Comparison of ENCODE assay signal across 19 cellular contexts in genomic region chr13:41398494-41399190, GRCh38. TPM values are rescaled to one million over a fixed set of nuclear protein-coding genes. Genes with fewer than 3 reads are reported as not detected.
DNase-seq lines count a peak whose midpoint lies in the region; ATAC-seq and TF ChIP-seq lines count a peak whose summit lies in the region.
"Had no signal": no experiment of that assay in that cellular context is flagged by ENCODE, and none has a peak within 500 bp of the region (broad histone marks: within the 10 kb centered on the region; RNA-seq: fewer than 3 reads in every experiment).

No MANE protein-coding gene starts in this region.

- no peaks in the 10 kb centered on the region for H3K36me3 ChIP-seq in Loucy (ENCODE audit: insufficient read depth, low read length)
- H3K36me3 ChIP-seq in naive thymus-derived CD4-positive, alpha-beta T cell (ENCODE audit: control insufficient read depth in 2 of 3, insufficient read depth in 3 of 3, low read length in 3 of 3) = no peaks in the 10 kb centered on the region
- no peaks in the 10 kb centered on the region for H3K36me3 ChIP-seq in sigmoid colon
- H3K36me3 ChIP-seq: right lobe of liver, WERI-Rb-1 had no signal

- no peak overlapping the region for H3K4me2 ChIP-seq in Loucy (ENCODE audit: low read depth, low read length, poor library complexity, severe bottlenecking)

- no peak for TF ChIP-seq EP300 in sigmoid colon (IDR thresholded peaks at IDR 0.05)

- H3K4me3 ChIP-seq in Loucy (ENCODE audit: low read length, poor library complexity, severe bottlenecking) (no peak overlapping the region), coronary artery (no peak overlapping the region), sigmoid colon (no peak overlapping the region)
- no peak overlapping the region for H3K4me3 ChIP-seq in naive thymus-derived CD4-positive, alpha-beta T cell (ENCODE audit: low read length)
- H3K4me3 ChIP-seq: dorsolateral prefrontal cortex, mucosa of descending colon, right lobe of liver had no signal

- CTCF ChIA-PET in activated CD8-positive, alpha-beta T cell treated with anti-CD3 and anti-CD28 coated beads, Interleukin-2, amount 10 ng/mL, durations not matched to agents 7 days and 5 days (lab: Charles Lee) = interaction anchor here (1.7 to 2.7 kb wide), 2 partner anchors 223 to 254 kb away, joined by 3 to 7 read pairs; no protein-coding TSS in a partner anchor
- CTCF ChIA-PET in naive thymus-derived CD4-positive, alpha-beta T cell (lab: Charles Lee) = no interaction called here
- CTCF ChIA-PET in WTC11 (lab: Charles Lee) = no interaction called here

- intact Hi-C loops in naive thymus-derived CD4-positive, alpha-beta T cell (cut with micrococcal nuclease) = no loop called here
- intact Hi-C loops in sigmoid colon (cut with DNase I) = no loop called here

- peak; percentile 59 for ATAC-seq in activated CD8-positive, alpha-beta T cell treated with anti-CD3 and anti-CD28 coated beads, Interleukin-2, amount 10 ng/mL, durations not matched to agents 7 days and 5 days
- ATAC-seq in naive thymus-derived CD4-positive, alpha-beta T cell = peak; percentile 14
- ATAC-seq in WTC11 = no peak
- no peak for ATAC-seq in GM21717 (IDR thresholded peaks at IDR 0.05; ENCODE audit: unreplicated experiment)
- ATAC-seq: mucosa of descending colon, SK-N-SH treated with all-trans-retinoic acid at 6 μM for 48 hours had no signal

- no peak for TF ChIP-seq CTCF in Loucy (conservative IDR thresholded peaks at IDR 0.05; ENCODE audit: low read length)
- TF ChIP-seq CTCF in coronary artery (IDR thresholded peaks at IDR 0.05) = no peak
- no peak for TF ChIP-seq CTCF in WTC11 (IDR thresholded peaks at IDR 0.05)
- no peak for TF ChIP-seq CTCF in sigmoid colon (IDR thresholded peaks at IDR 0.05)

- H3K4me3 Mint-ChIP-seq in activated CD8-positive, alpha-beta T cell treated with anti-CD3 and anti-CD28 coated beads, Interleukin-2, amount 10 ng/mL, durations not matched to agents 7 days and 5 days = no peak overlapping the region
- no peak overlapping the region for H3K4me3 Mint-ChIP-seq in naive thymus-derived CD4-positive, alpha-beta T cell
- H3K4me3 Mint-ChIP-seq in WTC11 = no peak overlapping the region
- H3K4me3 Mint-ChIP-seq: stimulated activated naive CD8-positive, alpha-beta T cell treated with anti-CD3 and anti-CD28 coated beads, Interleukin-15, Interleukin-2, amounts not matched to agents 100 ng/mL and 50 ng/mL, for 24 hours had no signal

- DNase-seq in COLO668 (lab: John Stamatoyannopoulos, UW; ENCODE audit: unreplicated experiment) (peak; percentile 38), coronary artery (ENCODE audit: low spot score) (no peak), WTC11 (ENCODE audit: low spot score) (no peak), sigmoid colon (no peak)
- peak; percentile 34 for DNase-seq in activated CD8-positive, alpha-beta T cell treated with anti-CD3 and anti-CD28 coated beads, Interleukin-2, amount 10 ng/mL, durations not matched to agents 7 days and 5 days
- no peak for DNase-seq in naive thymus-derived CD4-positive, alpha-beta T cell
- DNase-seq: activated T-cell treated with anti-CD3 and anti-CD28 coated beads for 4 hours; anterior cingulate cortex; dorsolateral prefrontal cortex; KG1; mucosa of descending colon; NCI-H1930; NK-92 treated with Interleukin-12 subunit alpha and Interleukin-12 subunit beta, amount 100 ng/mL, for 24 hours; right lobe of liver; WERI-Rb-1 had no signal

- no peaks in the 10 kb centered on the region for H3F3A ChIP-seq in Loucy (ENCODE audit: low read depth)

- no peak overlapping the region for H3K27ac ChIP-seq in naive thymus-derived CD4-positive, alpha-beta T cell (ENCODE audit: low read depth, low read length)
- H3K27ac ChIP-seq in coronary artery (no peak overlapping the region), sigmoid colon (no peak overlapping the region)
- H3K27ac ChIP-seq: right lobe of liver, WERI-Rb-1 had no signal

- H3K4me1 ChIP-seq in Loucy (ENCODE audit: insufficient read depth, low read length, poor library complexity, severe bottlenecking) (no peaks in the 10 kb centered on the region), sigmoid colon (no peaks in the 10 kb centered on the region)
- no peaks in the 10 kb centered on the region for H3K4me1 ChIP-seq in naive thymus-derived CD4-positive, alpha-beta T cell (ENCODE audit: control insufficient read depth in 2 of 2, insufficient read depth in 2 of 2, low read length in 2 of 2)
- H3K4me1 ChIP-seq: right lobe of liver had no signal

- no peaks in the 10 kb centered on the region for H3K9me3 Mint-ChIP-seq in activated CD8-positive, alpha-beta T cell treated with anti-CD3 and anti-CD28 coated beads, Interleukin-2, amount 10 ng/mL, durations not matched to agents 7 days and 5 days (ENCODE audit: insufficient read depth)
- peaks cover 0 to 4% (median 0%) of the 10 kb centered on the region in 11 donors for H3K9me3 Mint-ChIP-seq in naive thymus-derived CD4-positive, alpha-beta T cell
- no peaks in the 10 kb centered on the region for H3K9me3 Mint-ChIP-seq in WTC11
- H3K9me3 Mint-ChIP-seq: stimulated activated naive CD8-positive, alpha-beta T cell treated with anti-CD3 and anti-CD28 coated beads, Interleukin-15, Interleukin-2, amounts not matched to agents 100 ng/mL and 50 ng/mL, for 24 hours had no signal

- peak overlapping the region; percentile 25 for H3K27ac Mint-ChIP-seq in activated CD8-positive, alpha-beta T cell treated with anti-CD3 and anti-CD28 coated beads, Interleukin-2, amount 10 ng/mL, durations not matched to agents 7 days and 5 days
- H3K27ac Mint-ChIP-seq in naive thymus-derived CD4-positive, alpha-beta T cell = peak overlapping the region in 4 of 9 donors; percentile 9 to 69 (median 54)
- H3K27ac Mint-ChIP-seq in WTC11 = no peak overlapping the region
- H3K27ac Mint-ChIP-seq: stimulated activated naive CD8-positive, alpha-beta T cell treated with anti-CD3 and anti-CD28 coated beads, Interleukin-15, Interleukin-2, amounts not matched to agents 100 ng/mL and 50 ng/mL, for 24 hours had no signal

- no peaks in the 10 kb centered on the region for H4K20me1 ChIP-seq in Loucy (ENCODE audit: insufficient read depth, low read length, poor library complexity, severe bottlenecking)

- no peaks in the 10 kb centered on the region for H3K79me2 ChIP-seq in Loucy (ENCODE audit: insufficient read depth, low read length)

- H2AFZ ChIP-seq in Loucy (ENCODE audit: low read length) = peak overlapping the region; percentile 55; the same call in 1 of the 2 replicates

- H3K4me1 Mint-ChIP-seq in activated CD8-positive, alpha-beta T cell treated with anti-CD3 and anti-CD28 coated beads, Interleukin-2, amount 10 ng/mL, durations not matched to agents 7 days and 5 days (ENCODE audit: low read depth) = no peaks in the 10 kb centered on the region
- H3K4me1 Mint-ChIP-seq in naive thymus-derived CD4-positive, alpha-beta T cell = peaks cover 0 to 2% (median 0%) of the 10 kb centered on the region in 7 donors
- peaks cover 11% of the 10 kb centered on the region for H3K4me1 Mint-ChIP-seq in WTC11

- H3K9me3 ChIP-seq in Loucy (ENCODE audit: insufficient read depth, low read depth, low read length) (no peaks in the 10 kb centered on the region), sigmoid colon (peaks cover 0 to 1% (median 0%) of the 10 kb centered on the region in 4 donors)
- no peaks in the 10 kb centered on the region for H3K9me3 ChIP-seq in naive thymus-derived CD4-positive, alpha-beta T cell (ENCODE audit: control insufficient read depth in 2 of 3, low read length in 3 of 3)
- H3K9me3 ChIP-seq: mucosa of descending colon, right lobe of liver had no signal

- H3K9me2 ChIP-seq in Loucy (replicated peaks; ENCODE audit: low read depth, low read length) = no peaks in the 10 kb centered on the region

- POLR2A ChIA-PET in activated CD8-positive, alpha-beta T cell treated with anti-CD3 and anti-CD28 coated beads, Interleukin-2, amount 10 ng/mL, durations not matched to agents 7 days and 5 days (lab: Charles Lee) = no interaction called here
- POLR2A ChIA-PET in naive thymus-derived CD4-positive, alpha-beta T cell (lab: Charles Lee) = interaction anchor here (1.0 kb wide), 1 partner anchor 36 kb away, joined by 4 read pairs; no protein-coding TSS in a partner anchor
- POLR2A ChIA-PET in WTC11 (lab: Charles Lee) = no interaction called here

- no peaks in the 10 kb centered on the region for H3K27me3 Mint-ChIP-seq in activated CD8-positive, alpha-beta T cell treated with anti-CD3 and anti-CD28 coated beads, Interleukin-2, amount 10 ng/mL, durations not matched to agents 7 days and 5 days (ENCODE audit: low read depth)
- H3K27me3 Mint-ChIP-seq in naive thymus-derived CD4-positive, alpha-beta T cell = peaks cover 0 to 2% (median 0%) of the 10 kb centered on the region in 5 donors
- no peaks in the 10 kb centered on the region for H3K27me3 Mint-ChIP-seq in WTC11 (ENCODE audit: low read depth)
- H3K27me3 Mint-ChIP-seq: stimulated activated naive CD8-positive, alpha-beta T cell treated with anti-CD3 and anti-CD28 coated beads, Interleukin-15, Interleukin-2, amounts not matched to agents 100 ng/mL and 50 ng/mL, for 24 hours had no signal

- no peaks in the 10 kb centered on the region for H3K36me3 Mint-ChIP-seq in activated CD8-positive, alpha-beta T cell treated with anti-CD3 and anti-CD28 coated beads, Interleukin-2, amount 10 ng/mL, durations not matched to agents 7 days and 5 days (ENCODE audit: low read depth)
- no peaks in the 10 kb centered on the region for H3K36me3 Mint-ChIP-seq in naive thymus-derived CD4-positive, alpha-beta T cell
- no peaks in the 10 kb centered on the region for H3K36me3 Mint-ChIP-seq in WTC11

- 86% methylated on average over 7 of the region's 7 CpGs for WGBS in sigmoid colon, 2 donors

- no peaks in the 10 kb centered on the region for H3K27me3 ChIP-seq in Loucy (ENCODE audit: insufficient read depth, low read length, poor library complexity, severe bottlenecking)
- H3K27me3 ChIP-seq in naive thymus-derived CD4-positive, alpha-beta T cell (ENCODE audit: control insufficient read depth in 2 of 2, insufficient read depth in 2 of 2, low read length in 2 of 2) = no peaks in the 10 kb centered on the region
- no peaks in the 10 kb centered on the region for H3K27me3 ChIP-seq in sigmoid colon
- H3K27me3 ChIP-seq: dorsolateral prefrontal cortex, right lobe of liver had no signal

- no peak for TF ChIP-seq POLR2A in sigmoid colon (IDR thresholded peaks at IDR 0.05)

- H3K9ac ChIP-seq in Loucy (ENCODE audit: low read depth, low read length, poor library complexity, severe bottlenecking) = no peak overlapping the region

TF ChIP-seq in WTC11, 78 proteins besides CTCF, POLR2A, EP300 and RAD21 (continues in another document):
- TF ChIP-seq RORB (CRISPR knock-in tag; IDR thresholded peaks at IDR 0.05) = no peak

RNA-seq across cellular contexts. Expression of gene RGCC, which starts 58.7 kb away (rescaled TPM):
- 10 to 100 TPM; 23.8 to 23.9 TPM for total RNA-seq in activated CD8-positive, alpha-beta T cell treated with anti-CD3 and anti-CD28 coated beads, Interleukin-2, amount 10 ng/mL, durations not matched to agents 7 days and 5 days
- 100 to 1,000 TPM in 4 of 5 experiments, 10 to 100 TPM in 1; 45.9 to 402 (median 197) TPM for total RNA-seq in naive thymus-derived CD4-positive, alpha-beta T cell
- 100 to 1,000 TPM; 123 to 284 TPM for polyA plus RNA-seq in naive thymus-derived CD4-positive, alpha-beta T cell
- total RNA-seq in WTC11 (2021) = 0.48 to 1.2 TPM (median 0.69 TPM) in 3 replicates
- 10 to 100 TPM; 30.4 to 65.3 (median 43.3) TPM for total RNA-seq in sigmoid colon
- 10 to 100 TPM in 1 of 3 donors, 1 to 10 TPM in 2; 8.3 to 11.3 (median 8.4) TPM for polyA plus RNA-seq in sigmoid colon

Comparison
In these comparisons a context has a peak if more than half of its experiments do, and no peak if none do; other contexts are left out.
1. DNase-seq: peak in COLO668 (single experiment) and activated CD8-positive, alpha-beta T cell treated with anti-CD3 and anti-CD28 coated beads, Interleukin-2, amount 10 ng/mL, durations not matched to agents 7 days and 5 days (single experiment); none in naive thymus-derived CD4-positive, alpha-beta T cell (0 of 9), coronary artery (single experiment), WTC11 (single experiment) and sigmoid colon (single experiment).
2. ATAC-seq: peak in activated CD8-positive, alpha-beta T cell treated with anti-CD3 and anti-CD28 coated beads, Interleukin-2, amount 10 ng/mL, durations not matched to agents 7 days and 5 days (single experiment) and naive thymus-derived CD4-positive, alpha-beta T cell (single experiment); none in WTC11 (single experiment) and GM21717 (single experiment).
3. RNA of gene RGCC, which starts 58.7 kb away (total RNA-seq): 45.9 to 402 TPM in naive thymus-derived CD4-positive, alpha-beta T cell, 30.4 to 65.3 TPM in sigmoid colon and 23.8 to 23.9 TPM in activated CD8-positive, alpha-beta T cell treated with anti-CD3 and anti-CD28 coated beads, Interleukin-2, amount 10 ng/mL, durations not matched to agents 7 days and 5 days; 0.48 to 1.2 TPM in WTC11; every median in the first group is over 10 times any median in the second.